9 cellular contexts compared by ENCODE assay signal in genomic region chr16:86517652-86518258, GRCh38. TPM values are rescaled to one million over a fixed set of nuclear protein-coding genes. Genes with fewer than 3 reads are reported as not detected.
A peak's percentile ranks its signal among the peaks of the same experiment; 100 is the strongest.
DNase-seq lines count a peak whose midpoint lies in the region; ATAC-seq, FAIRE-seq and TF ChIP-seq lines count a peak whose summit lies in the region.
"Had no signal": no experiment of that assay in that cellular context is flagged by ENCODE, and none has a peak within 500 bp of the region (broad histone marks: within the 10 kb centered on the region; RNA-seq: fewer than 3 reads in every experiment).

No MANE protein-coding gene starts in this region.

- DNase-seq in CMK (ENCODE audit: low read depth) (peak; percentile 12), H54 (ENCODE audit: insufficient read length, low spot score) (peak; percentile 87), SK-MEL-5 (ENCODE audit: low read depth, low spot score) (peak; percentile 67), erythroblast (lab: John Stamatoyannopoulos, UW) (peak; percentile 25 to 45)
- no peak for DNase-seq in activated T-helper 2 cell treated with anti-CD3 and anti-CD28 coated beads, Interferon-gamma antibody, Interleukin-2, Interleukin-4, amounts not matched to agents 10 μg/mL and 5 μg/mL and 100 μg/mL, durations not matched to agents 14 hours and 24 hours and 36 hours (ENCODE audit: low spot score)

- no peaks in the 10 kb centered on the region for H3K9me3 Mint-ChIP-seq in activated T-helper 2 cell treated with anti-CD3 and anti-CD28 coated beads, Interferon-gamma antibody, Interleukin-2, Interleukin-4, amounts not matched to agents 10 μg/mL and 5 μg/mL and 100 μg/mL, durations not matched to agents 14 hours and 24 hours and 36 hours

- H3K9ac ChIP-seq in mucosa of stomach (ENCODE audit: low read length), result peak overlapping the region; percentile 54

- peaks cover 3% of the 10 kb centered on the region for H3K4me1 Mint-ChIP-seq in activated T-helper 2 cell treated with anti-CD3 and anti-CD28 coated beads, Interferon-gamma antibody, Interleukin-2, Interleukin-4, amounts not matched to agents 10 μg/mL and 5 μg/mL and 100 μg/mL, durations not matched to agents 14 hours and 24 hours and 36 hours (ENCODE audit: low read depth)

- TF ChIP-seq POLR2A in H54 (IDR thresholded peaks at IDR 0.05; ENCODE audit: low read depth, low read length) (no peak), erythroblast (IDR thresholded peaks at IDR 0.05; ENCODE audit: low read length) (no peak), GM18505 (IDR thresholded peaks at IDR 0.05; ENCODE audit: borderline replicate concordance, extremely low read depth, insufficient read depth, insufficient read length) (no peak)

- H3K27me3 Mint-ChIP-seq in activated T-helper 2 cell treated with anti-CD3 and anti-CD28 coated beads, Interferon-gamma antibody, Interleukin-2, Interleukin-4, amounts not matched to agents 10 μg/mL and 5 μg/mL and 100 μg/mL, durations not matched to agents 14 hours and 24 hours and 36 hours (ENCODE audit: low read depth), result peaks cover 57% of the 10 kb centered on the region

- no peak for FAIRE-seq in H54 (lab: Jason Lieb, UNC)

- no peak for ATAC-seq in GM18505 (IDR thresholded peaks at IDR 0.05; ENCODE audit: unreplicated experiment)
- no peak for ATAC-seq in GM21423 (IDR thresholded peaks at IDR 0.05; ENCODE audit: unreplicated experiment)

- no peak overlapping the region for H3K27ac Mint-ChIP-seq in activated T-helper 2 cell treated with anti-CD3 and anti-CD28 coated beads, Interferon-gamma antibody, Interleukin-2, Interleukin-4, amounts not matched to agents 10 μg/mL and 5 μg/mL and 100 μg/mL, durations not matched to agents 14 hours and 24 hours and 36 hours

- no peaks in the 10 kb centered on the region for H3K36me3 ChIP-seq in mucosa of stomach (ENCODE audit: control insufficient read depth, insufficient read depth, low read length)
- H3K36me3 ChIP-seq: neutrophil had no signal

- H3K27me3 ChIP-seq in mucosa of stomach (ENCODE audit: control insufficient read depth, insufficient read depth, low read length), result peaks cover 61% of the 10 kb centered on the region

- H3K36me3 Mint-ChIP-seq in activated T-helper 2 cell treated with anti-CD3 and anti-CD28 coated beads, Interferon-gamma antibody, Interleukin-2, Interleukin-4, amounts not matched to agents 10 μg/mL and 5 μg/mL and 100 μg/mL, durations not matched to agents 14 hours and 24 hours and 36 hours (ENCODE audit: low read depth), result peaks cover 3% of the 10 kb centered on the region

- in situ Hi-C loops in SK-MEL-5 (cut with HindIII; ENCODE audit: low pct_unique_long_range_greater_than_20kb, low sequenced_read_pairs), result no loop called here

- peaks cover 5% of the 10 kb centered on the region for H3K4me1 ChIP-seq in mucosa of stomach (ENCODE audit: control insufficient read depth, insufficient read depth, low read length)

- no peak overlapping the region for H3K4me3 ChIP-seq in mucosa of stomach (ENCODE audit: low read length)

- intact Hi-C loops in activated T-helper 2 cell treated with anti-CD3 and anti-CD28 coated beads, Interferon-gamma antibody, Interleukin-2, Interleukin-4, amounts not matched to agents 10 μg/mL and 5 μg/mL and 100 μg/mL, durations not matched to agents 14 hours and 24 hours and 36 hours (cut with micrococcal nuclease), result loop anchor here (2.0 kb wide), 1 partner anchor 47 kb away; no protein-coding TSS in a partner anchor

- no peak overlapping the region for H3K4me3 Mint-ChIP-seq in activated T-helper 2 cell treated with anti-CD3 and anti-CD28 coated beads, Interferon-gamma antibody, Interleukin-2, Interleukin-4, amounts not matched to agents 10 μg/mL and 5 μg/mL and 100 μg/mL, durations not matched to agents 14 hours and 24 hours and 36 hours (ENCODE audit: low read depth)

- H3K9me3 ChIP-seq in mucosa of stomach (ENCODE audit: control insufficient read depth, low read length), result no peaks in the 10 kb centered on the region
- H3K9me3 ChIP-seq: neutrophil had no signal

RNA-seq across cellular contexts. Expression of gene FOXF1, which starts 7.4 kb away (rescaled TPM):
- 0.03 TPM in 1 of 2 replicates, not detected in the other for total RNA-seq in SK-MEL-5 (2014; rRNA removed; shearing (Covaris generic))
- 0.08 and 0.20 TPM in 2 replicates for polyA plus RNA-seq in SK-MEL-5 (2015; cell fraction: cytosol; rRNA removed)
- polyA plus RNA-seq in SK-MEL-5 (2015; cell fraction: nucleus; rRNA removed), result 0.11 and 0.73 TPM in 2 replicates
- total RNA-seq in activated T-helper 2 cell treated with anti-CD3 and anti-CD28 coated beads, Interferon-gamma antibody, Interleukin-2, Interleukin-4, amounts not matched to agents 10 μg/mL and 5 μg/mL and 100 μg/mL, durations not matched to agents 14 hours and 24 hours and 36 hours, result not detected in 2 replicates

RNA-seq across cellular contexts. Expression of gene MTHFSD, which starts 37.3 kb away (rescaled TPM):
- total RNA-seq in SK-MEL-5 (2014; rRNA removed; shearing (Covaris generic)), result 6.3 and 9.1 TPM in 2 replicates
- 11.2 and 16.7 TPM in 2 replicates for polyA plus RNA-seq in SK-MEL-5 (2015; cell fraction: cytosol; rRNA removed)
- polyA plus RNA-seq in SK-MEL-5 (2015; cell fraction: nucleus; rRNA removed), result 72.1 and 88.6 TPM in 2 replicates
- total RNA-seq in activated T-helper 2 cell treated with anti-CD3 and anti-CD28 coated beads, Interferon-gamma antibody, Interleukin-2, Interleukin-4, amounts not matched to agents 10 μg/mL and 5 μg/mL and 100 μg/mL, durations not matched to agents 14 hours and 24 hours and 36 hours, result 21.9 and 22.8 TPM in 2 replicates

RNA-seq across cellular contexts. Expression of gene FOXC2, which starts 48.9 kb away (rescaled TPM):
- total RNA-seq in SK-MEL-5 (2014; rRNA removed; shearing (Covaris generic)), result not detected in 2 replicates
- 0.15 TPM in 1 of 2 replicates, not detected in the other for polyA plus RNA-seq in SK-MEL-5 (2015; cell fraction: cytosol; rRNA removed)
- polyA plus RNA-seq in SK-MEL-5 (2015; cell fraction: nucleus; rRNA removed), result 0.28 TPM in 1 of 2 replicates, not detected in the other
- total RNA-seq in activated T-helper 2 cell treated with anti-CD3 and anti-CD28 coated beads, Interferon-gamma antibody, Interleukin-2, Interleukin-4, amounts not matched to agents 10 μg/mL and 5 μg/mL and 100 μg/mL, durations not matched to agents 14 hours and 24 hours and 36 hours, result 0.07 TPM in 1 of 2 replicates, not detected in the other
